ENCODE assay signal across 14 cellular contexts in the genomic region with DNA sequence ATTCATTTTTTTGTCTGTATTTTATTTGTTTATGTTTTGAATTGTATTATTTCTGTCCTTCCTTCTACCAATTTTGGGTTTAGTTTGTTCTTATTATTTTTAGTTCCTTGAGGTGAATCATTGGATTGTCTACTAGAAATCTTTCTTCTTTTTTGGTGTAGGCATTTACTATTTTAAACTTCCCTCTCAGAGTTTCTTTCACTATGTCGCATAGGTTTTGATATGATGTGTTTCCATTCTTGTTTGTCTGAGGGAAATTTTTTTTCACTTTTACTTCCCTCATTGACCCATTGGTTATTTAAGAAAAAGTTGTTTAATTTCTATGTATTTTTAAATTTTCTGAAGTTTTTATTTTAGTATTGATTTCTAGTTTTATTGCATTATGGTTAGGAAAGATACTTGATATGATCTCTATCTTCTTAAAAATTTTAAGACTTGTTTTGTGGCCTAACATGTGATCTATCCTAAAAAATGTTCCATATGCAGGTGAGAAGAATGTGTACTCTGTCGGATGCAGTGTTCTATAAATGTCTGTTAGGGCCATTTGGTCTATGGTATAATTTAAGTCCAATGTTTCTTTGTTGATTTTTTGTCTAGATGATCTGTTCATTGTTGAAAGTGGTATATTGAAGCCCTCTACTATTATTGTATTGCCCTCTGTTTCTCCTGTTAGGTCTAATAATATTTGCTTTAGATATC.
A peak's percentile ranks its signal among the peaks of the same experiment; 100 is the strongest.
DNase-seq lines count a peak whose midpoint lies in the region; ATAC-seq, FAIRE-seq and TF ChIP-seq lines count a peak whose summit lies in the region.
"Had no signal": no experiment of that assay in that cellular context is flagged by ENCODE, and none has a peak within 500 bp of the region (broad histone marks: within the 10 kb centered on the region; RNA-seq: fewer than 3 reads in every experiment).

No MANE protein-coding gene starts in this region.

- no peak for TF ChIP-seq CTCF in CD14-positive monocyte (IDR thresholded peaks at IDR 0.05)

- peaks cover 0 to 10% (median 5%) of the 10 kb centered on the region in 7 donors for H3K9me3 Mint-ChIP-seq in CD14-positive monocyte
- H3K9me3 Mint-ChIP-seq in activated naive CD8-positive, alpha-beta T cell treated with anti-CD3 and anti-CD28 coated beads, Interleukin-2, amount 50 U/mL, for 24 hours, result peaks cover 9% of the 10 kb centered on the region

- peak overlapping the region in 1 of 2 donors; percentile 53 for H3K4me3 Mint-ChIP-seq in CD14-positive monocyte
- no peak overlapping the region for H3K4me3 Mint-ChIP-seq in activated naive CD8-positive, alpha-beta T cell treated with anti-CD3 and anti-CD28 coated beads, Interleukin-2, amount 50 U/mL, for 24 hours

- ATAC-seq in GM19328 (IDR thresholded peaks at IDR 0.05; ENCODE audit: unreplicated experiment) (peak; percentile 65), HG02759 (IDR thresholded peaks at IDR 0.05; ENCODE audit: unreplicated experiment) (peak; percentile 77), HG03460 (IDR thresholded peaks at IDR 0.05; ENCODE audit: unreplicated experiment) (peak; percentile 51)
- no peak for ATAC-seq in activated naive CD8-positive, alpha-beta T cell treated with anti-CD3 and anti-CD28 coated beads, Interleukin-2, amount 50 U/mL, for 24 hours
- ATAC-seq: A549, mucosa of descending colon, right cardiac atrium had no signal

- peaks cover 15 to 22% of the 10 kb centered on the region in 2 donors for H3K36me3 Mint-ChIP-seq in CD14-positive monocyte
- no peaks in the 10 kb centered on the region for H3K36me3 Mint-ChIP-seq in activated naive CD8-positive, alpha-beta T cell treated with anti-CD3 and anti-CD28 coated beads, Interleukin-2, amount 50 U/mL, for 24 hours (ENCODE audit: low read depth)

- peak overlapping the region; percentile 47 to 86 (median 73) for H3K27ac Mint-ChIP-seq in CD14-positive monocyte
- H3K27ac Mint-ChIP-seq in activated naive CD8-positive, alpha-beta T cell treated with anti-CD3 and anti-CD28 coated beads, Interleukin-2, amount 50 U/mL, for 24 hours, result no peak overlapping the region

- intact Hi-C loops in CD14-positive monocyte (cut with micrococcal nuclease), result no loop called here

- FAIRE-seq in RCC 7860 (lab: Jason Lieb, UNC), result no peak
- FAIRE-seq: A549, endothelial cell of umbilical vein, H1 had no signal

- H3K27me3 Mint-ChIP-seq in CD14-positive monocyte (ENCODE audit: low read depth in 3 of 3), result peaks cover 1 to 2% (median 2%) of the 10 kb centered on the region in 3 donors
- no peaks in the 10 kb centered on the region for H3K27me3 Mint-ChIP-seq in activated naive CD8-positive, alpha-beta T cell treated with anti-CD3 and anti-CD28 coated beads, Interleukin-2, amount 50 U/mL, for 24 hours

- DNase-seq in CD14-positive monocyte (ENCODE audit: low spot score) (no peak), RCC 7860 (ENCODE audit: low spot score) (no peak), cerebellum (ENCODE audit: low spot score) (no peak)
- DNase-seq in stimulated activated CD4-positive, alpha-beta T cell treated with anti-CD3 and anti-CD28 coated beads, Interleukin-4, amount 100 ng/mL, for 1 hour, result no peak
- no peak for DNase-seq in activated naive CD8-positive, alpha-beta T cell treated with anti-CD3 and anti-CD28 coated beads, Interleukin-2, amount 50 U/mL, for 24 hours
- DNase-seq: mucosa of descending colon, NCI-H526, right cardiac atrium had no signal

- peaks cover 42% of the 10 kb centered on the region for H3K4me1 Mint-ChIP-seq in CD14-positive monocyte
- H3K4me1 Mint-ChIP-seq in activated naive CD8-positive, alpha-beta T cell treated with anti-CD3 and anti-CD28 coated beads, Interleukin-2, amount 50 U/mL, for 24 hours, result peaks cover 16% of the 10 kb centered on the region
